1 cellular context compared by ENCODE assay signal in genomic region chr16:2206420-2206779, GRCh38.
TF ChIP-seq lines count a peak whose summit lies in the region.

No MANE protein-coding gene starts in this region.

TF ChIP-seq in WTC11, 78 proteins besides CTCF, POLR2A, EP300 and RAD21 (continued from another document):
- TF ChIP-seq, protein P1, sequence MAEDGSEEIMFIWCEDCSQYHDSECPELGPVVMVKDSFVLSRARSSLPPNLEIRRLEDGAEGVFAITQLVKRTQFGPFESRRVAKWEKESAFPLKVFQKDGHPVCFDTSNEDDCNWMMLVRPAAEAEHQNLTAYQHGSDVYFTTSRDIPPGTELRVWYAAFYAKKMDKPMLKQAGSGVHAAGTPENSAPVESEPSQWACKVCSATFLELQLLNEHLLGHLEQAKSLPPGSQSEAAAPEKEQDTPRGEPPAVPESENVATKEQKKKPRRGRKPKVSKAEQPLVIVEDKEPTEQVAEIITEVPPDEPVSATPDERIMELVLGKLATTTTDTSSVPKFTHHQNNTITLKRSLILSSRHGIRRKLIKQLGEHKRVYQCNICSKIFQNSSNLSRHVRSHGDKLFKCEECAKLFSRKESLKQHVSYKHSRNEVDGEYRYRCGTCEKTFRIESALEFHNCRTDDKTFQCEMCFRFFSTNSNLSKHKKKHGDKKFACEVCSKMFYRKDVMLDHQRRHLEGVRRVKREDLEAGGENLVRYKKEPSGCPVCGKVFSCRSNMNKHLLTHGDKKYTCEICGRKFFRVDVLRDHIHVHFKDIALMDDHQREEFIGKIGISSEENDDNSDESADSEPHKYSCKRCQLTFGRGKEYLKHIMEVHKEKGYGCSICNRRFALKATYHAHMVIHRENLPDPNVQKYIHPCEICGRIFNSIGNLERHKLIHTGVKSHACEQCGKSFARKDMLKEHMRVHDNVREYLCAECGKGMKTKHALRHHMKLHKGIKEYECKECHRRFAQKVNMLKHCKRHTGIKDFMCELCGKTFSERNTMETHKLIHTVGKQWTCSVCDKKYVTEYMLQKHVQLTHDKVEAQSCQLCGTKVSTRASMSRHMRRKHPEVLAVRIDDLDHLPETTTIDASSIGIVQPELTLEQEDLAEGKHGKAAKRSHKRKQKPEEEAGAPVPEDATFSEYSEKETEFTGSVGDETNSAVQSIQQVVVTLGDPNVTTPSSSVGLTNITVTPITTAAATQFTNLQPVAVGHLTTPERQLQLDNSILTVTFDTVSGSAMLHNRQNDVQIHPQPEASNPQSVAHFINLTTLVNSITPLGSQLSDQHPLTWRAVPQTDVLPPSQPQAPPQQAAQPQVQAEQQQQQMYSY (CRISPR knock-in tag; IDR thresholded peaks at IDR 0.05), result no peak
- TF ChIP-seq TP53 (CRISPR knock-in tag; IDR thresholded peaks at IDR 0.05) (no peak), KAT7 (CRISPR knock-in tag; IDR thresholded peaks at IDR 0.05; ENCODE audit: borderline replicate concordance) (no peak), GABPB1 (CRISPR knock-in tag; IDR thresholded peaks at IDR 0.05) (no peak), RELA (CRISPR knock-in tag; IDR thresholded peaks at IDR 0.05; ENCODE audit: borderline replicate concordance) (no peak), GRHL2 (CRISPR knock-in tag; IDR thresholded peaks at IDR 0.05; ENCODE audit: insufficient replicate concordance, severe bottlenecking) (no peak), NFE2L1 (CRISPR knock-in tag; IDR thresholded peaks at IDR 0.05) (no peak), ZNF425 (CRISPR knock-in tag; conservative IDR thresholded peaks at IDR 0.05) (no peak)
